Comparison of ENCODE assay signal across 26 cellular contexts in the genomic region with DNA sequence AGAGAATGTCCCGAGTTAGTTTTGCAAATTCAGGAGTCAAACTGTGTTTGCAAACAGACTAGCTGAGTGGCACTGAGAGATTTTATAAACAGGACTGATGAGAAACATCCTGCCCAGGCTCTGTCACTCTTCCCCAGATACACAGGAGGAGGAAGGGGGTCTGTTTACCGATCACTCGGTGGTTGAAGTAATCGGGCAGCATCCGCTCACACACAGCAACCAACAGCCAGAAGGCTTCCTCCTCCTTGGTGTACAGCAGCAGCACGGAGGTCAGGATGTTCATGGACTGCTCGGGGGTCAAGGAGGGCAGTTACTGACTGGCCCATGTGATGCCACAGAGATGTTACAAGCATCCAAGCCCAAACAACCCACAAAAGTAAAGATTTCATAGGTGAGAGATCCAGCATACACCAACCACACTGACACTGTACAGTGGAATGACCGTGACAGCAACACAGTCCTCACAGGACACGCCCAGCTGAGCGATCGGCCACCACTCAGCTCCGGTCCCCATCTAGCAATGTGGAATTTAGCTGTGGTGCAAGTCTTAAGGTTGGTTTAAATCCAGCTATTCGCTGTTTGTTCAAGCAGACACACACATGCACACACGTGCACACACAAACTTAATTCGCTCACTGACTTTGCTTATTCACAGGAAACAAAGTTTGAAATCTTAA.
"Had no signal": no experiment of that assay in that cellular context is flagged by ENCODE, and none has a peak within 500 bp of the region (broad histone marks: within the 10 kb centered on the region; RNA-seq: fewer than 3 reads in every experiment).

No MANE protein-coding gene starts in this region.

- H3K27me3 Mint-ChIP-seq: activated CD4-positive, alpha-beta T cell treated with anti-CD3 and anti-CD28 coated beads for 36 hours; activated naive CD8-positive, alpha-beta T cell treated with anti-CD3 and anti-CD28 coated beads, Interleukin-2, amount 10 ng/mL, durations not matched to agents 7 days and 5 days had no signal

- H3K4me1 Mint-ChIP-seq: activated CD4-positive, alpha-beta T cell treated with anti-CD3 and anti-CD28 coated beads for 36 hours; activated naive CD8-positive, alpha-beta T cell treated with anti-CD3 and anti-CD28 coated beads, Interleukin-2, amount 10 ng/mL, durations not matched to agents 7 days and 5 days; mesothelial cell of epicardium; naive B cell; T-cell had no signal

- H3K9me3 ChIP-seq: left lung, neutrophil, pancreas, spleen, suprapubic skin, tibial nerve, vagina had no signal

- ATAC-seq: activated CD4-positive, alpha-beta T cell treated with anti-CD3 and anti-CD28 coated beads for 36 hours; effector memory CD8-positive, alpha-beta T cell; foreskin keratinocyte; left lung; pancreas; T-cell had no signal

- H3K9me3 Mint-ChIP-seq: activated naive CD4-positive, alpha-beta T cell treated with anti-CD3 and anti-CD28 coated beads for 36 hours; activated naive CD8-positive, alpha-beta T cell treated with anti-CD3 and anti-CD28 coated beads, Interleukin-2, amount 10 ng/mL, durations not matched to agents 7 days and 5 days; activated T-helper 1 cell treated with anti-CD3 and anti-CD28 coated beads, Interleukin-12 subunit alpha, Interleukin-12 subunit beta, Interleukin-2, Interleukin-4 antibody, amounts not matched to agents 30 ng/mL and 10 ng/mL and 1 ng/mL, durations not matched to agents 14 hours and 24 hours and 36 hours; effector memory CD8-positive, alpha-beta T cell; mesothelial cell of epicardium; naive B cell; T-cell; T-helper 2 cell treated with Interferon-gamma antibody and Interleukin-4, amounts not matched to agents 5 μg/mL and 100 μg/mL, for 36 hours had no signal

- DNase-seq: activated CD4-positive, alpha-beta T cell treated with anti-CD3 and anti-CD28 coated beads for 36 hours; activated CD4-positive, CD25-positive, alpha-beta regulatory T cell; activated effector memory CD4-positive, alpha-beta T cell treated with anti-CD3 and anti-CD28 coated beads, Interleukin-2, amount 50 U/mL, for 16 hours; activated naive CD4-positive, alpha-beta T cell treated with anti-CD3 and anti-CD28 coated beads for 36 hours; activated naive CD8-positive, alpha-beta T cell treated with anti-CD3 and anti-CD28 coated beads, Interleukin-2, amount 10 ng/mL, durations not matched to agents 7 days and 5 days; activated T-cell treated with anti-CD3 and anti-CD28 coated beads, Interleukin-2, amount 50 U/mL, for 1 hour; brain microvascular endothelial cell; caudate nucleus; cortex of kidney; effector memory CD8-positive, alpha-beta T cell; foreskin keratinocyte; left lung; naive B cell; nephron progenitor cell; pancreas; right cardiac atrium; spleen; stimulated activated naive CD4-positive, alpha-beta T cell; T-cell had no signal

- H3K36me3 Mint-ChIP-seq: activated naive CD8-positive, alpha-beta T cell treated with anti-CD3 and anti-CD28 coated beads, Interleukin-2, amount 10 ng/mL, durations not matched to agents 7 days and 5 days; naive B cell; T-cell had no signal

- H3K27me3 ChIP-seq: brain microvascular endothelial cell, foreskin keratinocyte, left lung, neutrophil, pancreas, spleen, suprapubic skin, tibial nerve, vagina had no signal

- H3K27ac Mint-ChIP-seq: activated CD4-positive, alpha-beta T cell treated with anti-CD3 and anti-CD28 coated beads for 36 hours; activated naive CD4-positive, alpha-beta T cell treated with anti-CD3 and anti-CD28 coated beads for 36 hours; activated naive CD8-positive, alpha-beta T cell treated with anti-CD3 and anti-CD28 coated beads, Interleukin-2, amount 10 ng/mL, durations not matched to agents 7 days and 5 days; activated T-helper 1 cell treated with anti-CD3 and anti-CD28 coated beads, Interleukin-12 subunit alpha, Interleukin-12 subunit beta, Interleukin-2, Interleukin-4 antibody, amounts not matched to agents 30 ng/mL and 10 ng/mL and 1 ng/mL, durations not matched to agents 14 hours and 24 hours and 36 hours; effector memory CD8-positive, alpha-beta T cell; mesothelial cell of epicardium; naive B cell; T-cell; T-helper 2 cell treated with Interferon-gamma antibody and Interleukin-4, amounts not matched to agents 5 μg/mL and 100 μg/mL, for 36 hours had no signal

- H3K4me3 ChIP-seq: left lung, pancreas, spleen, suprapubic skin, tibial nerve, vagina had no signal

- H3K4me3 Mint-ChIP-seq: activated CD4-positive, alpha-beta T cell treated with anti-CD3 and anti-CD28 coated beads for 36 hours; activated naive CD4-positive, alpha-beta T cell treated with anti-CD3 and anti-CD28 coated beads for 36 hours; activated naive CD8-positive, alpha-beta T cell treated with anti-CD3 and anti-CD28 coated beads, Interleukin-2, amount 10 ng/mL, durations not matched to agents 7 days and 5 days; activated T-helper 1 cell treated with anti-CD3 and anti-CD28 coated beads, Interleukin-12 subunit alpha, Interleukin-12 subunit beta, Interleukin-2, Interleukin-4 antibody, amounts not matched to agents 30 ng/mL and 10 ng/mL and 1 ng/mL, durations not matched to agents 14 hours and 24 hours and 36 hours; effector memory CD8-positive, alpha-beta T cell; mesothelial cell of epicardium; naive B cell; nephron progenitor cell; T-cell; T-helper 2 cell treated with Interferon-gamma antibody and Interleukin-4, amounts not matched to agents 5 μg/mL and 100 μg/mL, for 36 hours had no signal

- H3K27ac ChIP-seq: brain microvascular endothelial cell, foreskin keratinocyte, neutrophil, pancreas, spleen, suprapubic skin, tibial nerve, vagina had no signal

- H3K4me1 ChIP-seq: foreskin keratinocyte, pancreas, spleen, suprapubic skin, tibial nerve, vagina had no signal

- H3K36me3 ChIP-seq: brain microvascular endothelial cell had no signal
